Comparison of ENCODE assay signal across 27 cellular contexts in the genomic region with DNA sequence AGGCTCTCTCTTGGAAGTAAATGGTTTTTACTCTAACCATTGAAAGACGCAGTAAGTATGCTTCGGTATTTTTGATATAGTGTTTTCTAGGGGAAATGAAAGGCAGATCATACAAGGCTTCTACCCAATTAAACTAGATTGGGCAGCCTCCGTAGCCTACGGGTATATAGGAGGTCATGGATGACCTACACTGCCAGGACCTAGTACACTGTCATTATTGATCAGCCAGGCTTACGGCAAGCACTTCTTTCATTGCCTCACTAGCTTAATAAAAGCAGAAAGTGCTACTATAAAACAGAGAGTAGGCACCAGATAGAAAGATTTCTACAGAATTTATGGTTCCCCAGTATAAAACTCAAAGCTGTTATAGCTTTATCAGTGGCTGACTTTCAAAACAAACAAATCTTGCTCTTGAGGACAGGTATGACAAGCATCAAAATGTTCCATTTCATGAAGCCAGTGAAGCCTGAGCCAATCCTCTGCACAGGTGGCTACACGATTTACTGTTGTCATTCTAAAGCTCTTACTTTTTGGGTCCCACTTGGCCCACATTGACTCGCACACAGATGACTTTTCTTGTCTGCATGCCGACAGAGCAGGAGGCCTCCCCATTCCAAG.
A peak's percentile ranks its signal among the peaks of the same experiment; 100 is the strongest.
DNase-seq lines count a peak whose midpoint lies in the region; ATAC-seq, FAIRE-seq and TF ChIP-seq lines count a peak whose summit lies in the region.
"Had no signal": no experiment of that assay in that cellular context is flagged by ENCODE, and none has a peak within 500 bp of the region (broad histone marks: within the 10 kb centered on the region; RNA-seq: fewer than 3 reads in every experiment).

No MANE protein-coding gene starts in this region.

- no peaks in the 10 kb centered on the region for H4K20me1 ChIP-seq in HepG2 (ENCODE audit: insufficient read depth, low read length)

- H2AFZ ChIP-seq in HepG2 (ENCODE audit: low read length), result no peak overlapping the region

- FAIRE-seq in HepG2 (lab: Jason Lieb, UNC) (no peak), urothelium cell line (lab: Jason Lieb, UNC) (peak; percentile 35)
- FAIRE-seq: GM12891, K562 had no signal

- peaks cover 3 to 23% (median 11%) of the 10 kb centered on the region in 4 donors for H3K4me1 ChIP-seq in liver (ENCODE audit: control insufficient read depth in 4 of 4, insufficient read depth in 4 of 4, low read length in 3 of 4)
- no peaks in the 10 kb centered on the region for H3K4me1 ChIP-seq in HepG2 (ENCODE audit: insufficient read depth, low read length)
- H3K4me1 ChIP-seq: SJSA1 had no signal

- H3K27ac ChIP-seq in liver (ENCODE audit: low read depth in 1 of 2, low read length in 2 of 2), result no peak overlapping the region
- no peak overlapping the region for H3K27ac ChIP-seq in HepG2 (ENCODE audit: extremely low read length, insufficient read depth, low read length)
- H3K27ac ChIP-seq: SJSA1 had no signal

- DNase-seq in HepG2 (ENCODE audit: low spot score) (no peak), NCI-H69 (lab: John Stamatoyannopoulos, UW) (peak; percentile 88), left colon (no peak), urothelium cell line (ENCODE audit: low spot score) (no peak), Kasumi-1 (lab: John Stamatoyannopoulos, UW) (no peak)
- DNase-seq in stimulated activated naive B cell treated with anti-CD40 and anti-IgM and Interleukin-4, amounts not matched to agents 10 μg/mL and 1 μg/mL and 100 μg/mL, for 72 hours, result no peak
- DNase-seq: CD8-positive, alpha-beta memory T cell; DMS 273 treated with DMSO at 0.1 percent for 48 hours; DMS79; EL; GF-D8; GOT3; HCEC 1CT; MV-4-11; NCI-H187 treated with DMSO at 0.1 percent for 48 hours; NCI-H510A; NCI-H774; Right ventricle myocardium superior; RPMI8226; T-cell had no signal

- no peaks in the 10 kb centered on the region for H3K27me3 Mint-ChIP-seq in stimulated activated naive B cell treated with anti-CD40 and anti-IgM and Interleukin-4, amounts not matched to agents 10 μg/mL and 1 μg/mL and 100 μg/mL, for 72 hours
- H3K27me3 Mint-ChIP-seq: B cell; CD8-positive, alpha-beta memory T cell; T-cell had no signal

- intact Hi-C loops in HepG2 (cut with micrococcal nuclease; ENCODE audit: unreplicated experiment) (no loop called here), left colon (cut with DNase I, micrococcal nuclease) (no loop called here)

- no peaks in the 10 kb centered on the region for H3K27me3 ChIP-seq in liver (ENCODE audit: control insufficient read depth in 4 of 4, insufficient read depth in 4 of 4, low read length in 3 of 4)
- H3K27me3 ChIP-seq in HepG2 (ENCODE audit: control insufficient read depth in 1 of 2, insufficient read depth in 2 of 2, low read length in 2 of 2), result no peaks in the 10 kb centered on the region; a peak in 1 of 5 replicates
- H3K27me3 ChIP-seq: SJSA1 had no signal

- no TSS peak for BruUV-seq in HepG2 (replicated peaks; lab: Mats Ljungman, UMichigan)

- TF ChIP-seq POLR2A in HepG2 (IDR thresholded peaks at IDR 0.05; ENCODE audit: insufficient read depth in 1 of 2, low read depth in 2 of 2, low read length in 2 of 2), result no peak

- no peak overlapping the region for H3K4me2 ChIP-seq in HepG2 (ENCODE audit: low read depth, low read length)

- TF ChIP-seq EP300 in HepG2 (IDR thresholded peaks at IDR 0.05; ENCODE audit: low read depth in 2 of 2, low read length in 2 of 2), result no peak
- TF ChIP-seq EP300 in HepG2 (CRISPR knock-in tag; IDR thresholded peaks at IDR 0.05; ENCODE audit: borderline replicate concordance), result no peak

- ATAC-seq in HepG2, result no peak
- ATAC-seq in left colon, result peak; percentile 67
- no peak for ATAC-seq in HG02610 (IDR thresholded peaks at IDR 0.05; ENCODE audit: unreplicated experiment)
- no peak for ATAC-seq in stimulated activated naive B cell treated with anti-CD40 and anti-IgM and Interleukin-4, amounts not matched to agents 10 μg/mL and 1 μg/mL and 100 μg/mL, for 72 hours (replicated peaks)
- ATAC-seq: K562, T-cell had no signal

- H3K9ac ChIP-seq in liver (ENCODE audit: low read depth in 1 of 2, low read length in 2 of 2) (no peak overlapping the region), HepG2 (ENCODE audit: insufficient read depth, low read depth, low read length) (no peak overlapping the region)

- H3K27ac Mint-ChIP-seq in stimulated activated naive B cell treated with anti-CD40 and anti-IgM and Interleukin-4, amounts not matched to agents 10 μg/mL and 1 μg/mL and 100 μg/mL, for 72 hours, result no peak overlapping the region
- H3K27ac Mint-ChIP-seq: B cell; CD8-positive, alpha-beta memory T cell; T-cell had no signal

- H3K4me1 Mint-ChIP-seq in stimulated activated naive B cell treated with anti-CD40 and anti-IgM and Interleukin-4, amounts not matched to agents 10 μg/mL and 1 μg/mL and 100 μg/mL, for 72 hours, result no peaks in the 10 kb centered on the region
- H3K4me1 Mint-ChIP-seq: B cell; CD8-positive, alpha-beta memory T cell; T-cell had no signal

- in situ Hi-C loops in HepG2 (cut with HindIII; ENCODE audit: extremely low pct_ligation_motif_present, low pct_unique_long_range_greater_than_20kb), result no loop called here

- H3K36me3 Mint-ChIP-seq in stimulated activated naive B cell treated with anti-CD40 and anti-IgM and Interleukin-4, amounts not matched to agents 10 μg/mL and 1 μg/mL and 100 μg/mL, for 72 hours, result no peaks in the 10 kb centered on the region
- H3K36me3 Mint-ChIP-seq: CD14-positive monocyte; CD8-positive, alpha-beta memory T cell; T-cell had no signal

- TF ChIP-seq RAD21 in liver (IDR thresholded peaks at IDR 0.05) (peak in 1 of 2 donors; percentile 12), HepG2 (CRISPR knock-in tag; IDR thresholded peaks at IDR 0.05) (no peak)

- no peak overlapping the region for H3K4me3 Mint-ChIP-seq in stimulated activated naive B cell treated with anti-CD40 and anti-IgM and Interleukin-4, amounts not matched to agents 10 μg/mL and 1 μg/mL and 100 μg/mL, for 72 hours
- H3K4me3 Mint-ChIP-seq: B cell; CD14-positive monocyte; CD8-positive, alpha-beta memory T cell; T-cell had no signal

- CTCF ChIA-PET in HepG2 (lab: Yijun Ruan, JAX; ENCODE audit: low intra/inter-chr PET ratio, low total read pairs), result no interaction called here

- H3K36me3 ChIP-seq in liver (ENCODE audit: control insufficient read depth in 4 of 4, insufficient read depth in 3 of 4, low read depth in 1 of 4, low read length in 3 of 4) (no peaks in the 10 kb centered on the region), HepG2 (replicated peaks in 1 of 2; ENCODE audit: control insufficient read depth in 1 of 2, insufficient read depth in 2 of 2, low read length in 2 of 2) (no peaks in the 10 kb centered on the region)
- H3K36me3 ChIP-seq: SJSA1 had no signal

- TF ChIP-seq CTCF in liver (IDR thresholded peaks at IDR 0.05; ENCODE audit: low read depth, low read length, missing input control) (no peak), HepG2 (CRISPR knock-in tag; IDR thresholded peaks at IDR 0.05) (no peak)

- H3K4me3 ChIP-seq in liver (ENCODE audit: low read depth in 1 of 3, low read length in 3 of 3) (no peak overlapping the region), HepG2 (replicated peaks in 1 of 3; ENCODE audit: insufficient read depth in 1 of 3, low read depth in 2 of 3, low read length in 3 of 3) (no peak overlapping the region)
- H3K4me3 ChIP-seq: K562, SJSA1 had no signal

- no peaks in the 10 kb centered on the region for H3K9me3 Mint-ChIP-seq in stimulated activated naive B cell treated with anti-CD40 and anti-IgM and Interleukin-4, amounts not matched to agents 10 μg/mL and 1 μg/mL and 100 μg/mL, for 72 hours

- no peaks in the 10 kb centered on the region for H3K79me2 ChIP-seq in HepG2 (ENCODE audit: insufficient read depth, low read length)

- H3K9me3 ChIP-seq in liver (ENCODE audit: control insufficient read depth in 4 of 4, low read length in 3 of 4) (no peaks in the 10 kb centered on the region), HepG2 (ENCODE audit: low read length) (no peaks in the 10 kb centered on the region)
- H3K9me3 ChIP-seq: SJSA1 had no signal

- POLR2A ChIA-PET in HepG2 (lab: Yijun Ruan, JAX), result no interaction called here

- 59% methylated on average over 8 of the region's 8 CpGs for WGBS in liver
- WGBS in HepG2 (ENCODE audit: low lambda C conversion rate), result 41% methylated on average over 8 of the region's 8 CpGs

TF ChIP-seq in liver, 16 proteins besides CTCF, POLR2A, EP300 and RAD21:
- TF ChIP-seq EGR1 (IDR thresholded peaks at IDR 0.05; ENCODE audit: low read depth in 2 of 2) (no peak), SP1 (IDR thresholded peaks at IDR 0.05) (peak; percentile 6), RXRA (IDR thresholded peaks at IDR 0.05) (peak; percentile 15 to 19), YY1 (IDR thresholded peaks at IDR 0.05) (peak; percentile 14)
TF ChIP-seq in liver: peak in this region for 3.

TF ChIP-seq in HepG2, 621 proteins besides CTCF, POLR2A, EP300 and RAD21 (continues in another document):
- TF ChIP-seq RNF2 (conservative IDR thresholded peaks at IDR 0.05; ENCODE audit: low read depth) (no peak), JARID2 (CRISPR knock-in tag; IDR thresholded peaks at IDR 0.05; ENCODE audit: insufficient replicate concordance) (no peak), PRDM15 (CRISPR knock-in tag; IDR thresholded peaks at IDR 0.05) (no peak), ZSCAN20 (CRISPR knock-in tag; IDR thresholded peaks at IDR 0.05; ENCODE audit: borderline replicate concordance) (no peak)
